In genomic region chr13:67776171-67776570, GRCh38 we compare ENCODE assay signal across 18 cellular contexts.
DNase-seq lines count a peak whose midpoint lies in the region; ATAC-seq and TF ChIP-seq lines count a peak whose summit lies in the region.
"Had no signal": no experiment of that assay in that cellular context is flagged by ENCODE, and none has a peak within 500 bp of the region (broad histone marks: within the 10 kb centered on the region; RNA-seq: fewer than 3 reads in every experiment).

No MANE protein-coding gene starts in this region.

- H3K4me1 ChIP-seq in A673 (ENCODE audit: insufficient read depth, low read length, poor library complexity, severe bottlenecking), result peaks cover 16% of the 10 kb centered on the region
- H3K4me1 ChIP-seq in HEK293 (ENCODE audit: control insufficient read depth, insufficient read depth, low read length), result no peaks in the 10 kb centered on the region
- no peaks in the 10 kb centered on the region for H3K4me1 ChIP-seq in right cardiac atrium (ENCODE audit: control insufficient read depth, insufficient read depth, low read length)
- H3K4me1 ChIP-seq: BLaER1, Caco-2 had no signal

- TF ChIP-seq CTCF in A673 (conservative IDR thresholded peaks at IDR 0.05; ENCODE audit: low read depth, low read length) (no peak), HEK293 (tag by site-specific recombination; IDR thresholded peaks at IDR 0.05) (no peak)

- peak; percentile 87 for DNase-seq in A673 (ENCODE audit: low spot score)
- peak; percentile 67 for DNase-seq in NCI-H69 (lab: John Stamatoyannopoulos, UW)
- peak; percentile 20 for DNase-seq in retina
- DNase-seq in right cardiac atrium, result no peak
- no peak for DNase-seq in hypothalamus (lab: John Stamatoyannopoulos, UW)
- DNase-seq: Caco-2; CD4-positive, CD25-positive, alpha-beta regulatory T cell; CD8-positive, alpha-beta T cell; DMS79; EL; GDM1; GM23248; H7; HCEC 1CT had no signal

- H3K27ac ChIP-seq in A673 (ENCODE audit: low read depth, low read length, poor library complexity, severe bottlenecking), result no peak overlapping the region
- no peak overlapping the region for H3K27ac ChIP-seq in HEK293 (ENCODE audit: extremely low read depth, low read depth, low read length)
- H3K27ac ChIP-seq in right cardiac atrium (ENCODE audit: low read length), result no peak overlapping the region
- H3K27ac ChIP-seq: BLaER1, C4-2B, GM23248 had no signal

- CTCF ChIA-PET in A673 (lab: Charles Lee), result no interaction called here
- CTCF ChIA-PET in HEK293 (lab: Yijun Ruan, JAX), result no interaction called here

- H3K9me3 ChIP-seq in A673 (ENCODE audit: low read depth, low read length, poor library complexity, severe bottlenecking), result no peaks in the 10 kb centered on the region
- no peaks in the 10 kb centered on the region for H3K9me3 ChIP-seq in HEK293 (ENCODE audit: control insufficient read depth, insufficient read depth, low read depth, low read length)
- H3K9me3 ChIP-seq in right cardiac atrium (ENCODE audit: control insufficient read depth, low read length), result no peaks in the 10 kb centered on the region
- H3K9me3 ChIP-seq: Caco-2 had no signal

- H3K4me3 ChIP-seq in A673 (ENCODE audit: low read depth, low read length, poor library complexity, severe bottlenecking) (no peak overlapping the region), HEK293 (ENCODE audit: low read depth, low read length) (no peak overlapping the region), right cardiac atrium (ENCODE audit: low read length) (no peak overlapping the region)
- H3K4me3 ChIP-seq: BLaER1, GM12878, GM23248 had no signal

- intact Hi-C loops in A673 (cut with micrococcal nuclease; ENCODE audit: unreplicated experiment) (no loop called here), right cardiac atrium (cut with DNase I) (no loop called here)

- WGBS in right cardiac atrium, result 49% methylated on average over 3 of the region's 3 CpGs

- no peak for ATAC-seq in right cardiac atrium
- ATAC-seq: CD8-positive, alpha-beta T cell; GM12878 had no signal

- H3K27me3 ChIP-seq in A673 (replicated peaks; ENCODE audit: insufficient read depth, low read depth, low read length, poor library complexity) (peaks cover 54% of the 10 kb centered on the region), right cardiac atrium (ENCODE audit: control insufficient read depth, insufficient read depth) (no peaks in the 10 kb centered on the region)
- H3K27me3 ChIP-seq: BLaER1 had no signal

- POLR2A ChIA-PET in A673 (lab: Charles Lee; ENCODE audit: low non-redundant PET), result no interaction called here
- POLR2A ChIA-PET in HEK293 (lab: Yijun Ruan, JAX), result no interaction called here

- no peaks in the 10 kb centered on the region for H3K36me3 ChIP-seq in A673 (ENCODE audit: insufficient read depth, low read length, poor library complexity, severe bottlenecking)
- H3K36me3 ChIP-seq in HEK293 (ENCODE audit: control insufficient read depth in 2 of 2, insufficient read depth in 1 of 2, low read length in 2 of 2), result no peaks in the 10 kb centered on the region
- H3K36me3 ChIP-seq: BLaER1 had no signal

- no TSS peak for BruUV-seq in A673 (replicated peaks; lab: Mats Ljungman, UMichigan)

TF ChIP-seq in HEK293, 187 proteins besides CTCF, POLR2A, EP300 and RAD21:
- TF ChIP-seq ZNF169 (tag by site-specific recombination; IDR thresholded peaks at IDR 0.05), result no peak
- TF ChIP-seq TCF7L2 (IDR thresholded peaks at IDR 0.05; ENCODE audit: borderline replicate concordance, low read depth, low read length), result peak; percentile 62; the same call in 1 of the 2 replicates
- no peak for TF ChIP-seq ZNF398 (tag by site-specific recombination; IDR thresholded peaks at IDR 0.05)

Comparison
In these comparisons a context has a peak if more than half of its experiments do, and no peak if none do; other contexts are left out.
1. DNase-seq: peak in A673 (single experiment), NCI-H69 (single experiment) and retina (single experiment); none in right cardiac atrium (0 of 3) and hypothalamus (0 of 51).